ENCODE assay signal across 17 cellular contexts in the genomic region with DNA sequence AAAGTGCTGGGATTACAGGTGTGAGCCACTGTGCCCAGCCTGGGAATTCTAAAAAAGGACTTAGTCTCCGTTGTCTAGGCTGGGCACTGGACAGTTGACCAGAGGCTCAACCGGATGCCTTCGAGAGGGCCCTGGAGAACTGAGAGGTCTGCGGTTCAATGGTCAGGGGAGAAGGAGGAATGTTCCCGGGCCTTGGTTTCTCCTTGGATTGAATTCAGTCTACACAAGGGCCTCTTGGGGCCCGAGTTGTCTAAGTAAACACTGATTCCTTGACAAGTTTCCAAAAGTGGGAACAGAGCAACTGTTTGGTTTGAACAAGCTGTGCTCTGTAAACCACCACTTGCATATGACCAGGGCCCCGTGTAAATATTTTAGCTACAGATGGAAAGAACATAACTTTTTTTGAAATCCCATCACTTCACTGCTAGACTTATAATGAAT. TPM values are rescaled to one million over a fixed set of nuclear protein-coding genes. Genes with fewer than 3 reads are reported as not detected.
DNase-seq lines count a peak whose midpoint lies in the region; ATAC-seq and TF ChIP-seq lines count a peak whose summit lies in the region.
"Had no signal": no experiment of that assay in that cellular context is flagged by ENCODE, and none has a peak within 500 bp of the region (broad histone marks: within the 10 kb centered on the region; RNA-seq: fewer than 3 reads in every experiment).

No MANE protein-coding gene starts in this region.

- in situ Hi-C loops in mammary epithelial cell (cut with MboI; ENCODE audit: low sequenced_read_pairs in 2 of 2): no loop called here

- peak; percentile 71 for DNase-seq in LNCaP clone FGC (ENCODE audit: low read depth)
- DNase-seq in esophagus squamous epithelium (lab: John Stamatoyannopoulos, UW): no peak
- DNase-seq in lower lobe of right lung: no peak
- DNase-seq in stromal cell of bone marrow (ENCODE audit: low read depth): peak; percentile 69
- DNase-seq in mammary epithelial cell: no peak
- DNase-seq in NCI-H1417 (lab: John Stamatoyannopoulos, UW): no peak
- DNase-seq: activated CD4-positive, alpha-beta T cell treated with anti-CD3 and anti-CD28 coated beads, Interleukin-2, amount 50 U/mL, for 48 hours; DMS53; foreskin melanocyte; H9; naive B cell; NCI-H1436; NCI-H446 treated with DMSO at 0.1 percent for 48 hours; SK-N-SH; stimulated activated CD4-positive, alpha-beta T cell treated with anti-CD3 and anti-CD28 coated beads, Interleukin-4, amount 100 ng/mL, for 4 hours had no signal

- no peak for TF ChIP-seq POLR2A in esophagus squamous epithelium (IDR thresholded peaks at IDR 0.05)

- WGBS in esophagus squamous epithelium, 2 donors: 48 to 60% methylated on average over 4 of the region's 7 CpGs
- WGBS in mammary epithelial cell (ENCODE audit: low coverage, missing lambda C conversion rate): 81% methylated on average over 4 of the region's 7 CpGs

- H3K27me3 ChIP-seq in esophagus squamous epithelium (no peaks in the 10 kb centered on the region), lower lobe of right lung (ENCODE audit: low read depth) (no peaks in the 10 kb centered on the region), mammary epithelial cell (ENCODE audit: insufficient read depth, low read length) (no peaks in the 10 kb centered on the region)

- no peaks in the 10 kb centered on the region for H3K79me2 ChIP-seq in mammary epithelial cell (ENCODE audit: insufficient read depth, low read length)

- peak overlapping the region; percentile 28 to 84 (median 80) for H3K27ac ChIP-seq in esophagus squamous epithelium
- H3K27ac ChIP-seq in lower lobe of right lung: peak overlapping the region; percentile 64
- H3K27ac ChIP-seq in mammary epithelial cell (ENCODE audit: insufficient read depth, low read depth, low read length): no peak overlapping the region

- H3K9me3 ChIP-seq in esophagus squamous epithelium: no peaks in the 10 kb centered on the region
- H3K9me3 ChIP-seq in lower lobe of right lung: no peaks in the 10 kb centered on the region
- H3K9me3 ChIP-seq in mammary epithelial cell (replicated peaks; ENCODE audit: insufficient read depth, low read length): no peaks in the 10 kb centered on the region
- H3K9me3 ChIP-seq: SK-N-SH had no signal

- TF ChIP-seq CTCF in LNCaP clone FGC (IDR thresholded peaks at IDR 0.05; ENCODE audit: control insufficient read depth, extremely low read depth, insufficient read depth) (no peak), esophagus squamous epithelium (IDR thresholded peaks at IDR 0.05) (no peak), lower lobe of right lung (IDR thresholded peaks at IDR 0.05) (no peak), mammary epithelial cell (conservative IDR thresholded peaks at IDR 0.05 in 1 of 2, IDR thresholded peaks at IDR 0.05 in 1 of 2; ENCODE audit: extremely low read depth in 1 of 2, insufficient read depth in 1 of 2, low read depth in 1 of 2, low read length in 2 of 2) (no peak)

- intact Hi-C loops in esophagus squamous epithelium (cut with DNase I): no loop called here
- intact Hi-C loops in lower lobe of right lung (cut with DNase I): no loop called here
- intact Hi-C loops in mammary epithelial cell (cut with micrococcal nuclease): no loop called here

- CTCF ChIA-PET in mammary epithelial cell (lab: Charles Lee; ENCODE audit: low non-redundant PET): no interaction called here

- H3K4me3 ChIP-seq in LNCaP clone FGC (ENCODE audit: low read depth, low read length): no peak overlapping the region
- no peak overlapping the region for H3K4me3 ChIP-seq in esophagus squamous epithelium
- H3K4me3 ChIP-seq in lower lobe of right lung: no peak overlapping the region
- H3K4me3 ChIP-seq in mammary epithelial cell (replicated peaks in 1 of 3; ENCODE audit: insufficient read depth in 1 of 3, low read depth in 2 of 3, low read length in 3 of 3): no peak overlapping the region

- H3K36me3 ChIP-seq in esophagus squamous epithelium (no peaks in the 10 kb centered on the region), lower lobe of right lung (no peaks in the 10 kb centered on the region), mammary epithelial cell (ENCODE audit: insufficient read depth, low read length) (no peaks in the 10 kb centered on the region)

- no peak overlapping the region for H3K9ac ChIP-seq in mammary epithelial cell (ENCODE audit: insufficient read depth, low read length)
- H3K9ac ChIP-seq: SK-N-SH had no signal

- no peaks in the 10 kb centered on the region for H4K20me1 ChIP-seq in mammary epithelial cell (ENCODE audit: insufficient read depth, low read length)

- H2AFZ ChIP-seq in mammary epithelial cell (ENCODE audit: low read depth, low read length): no peak overlapping the region

- peak; percentile 58 to 78 for ATAC-seq in lower lobe of right lung
- ATAC-seq in GM18519 (IDR thresholded peaks at IDR 0.05; ENCODE audit: low FRiP score, unreplicated experiment): no peak
- ATAC-seq in GM18909 (IDR thresholded peaks at IDR 0.05; ENCODE audit: poor library complexity, unreplicated experiment): no peak

- H3K4me1 ChIP-seq in esophagus squamous epithelium (peaks cover 0 to 22% (median 0%) of the 10 kb centered on the region in 3 donors), lower lobe of right lung (peaks cover 12% of the 10 kb centered on the region), mammary epithelial cell (ENCODE audit: insufficient read depth, low read length) (peaks cover under 1% of the 10 kb centered on the region)

- dilution Hi-C loops in mammary epithelial cell (cut with HindIII; ENCODE audit: low sequenced_read_pairs): no loop called here

- no TSS peak for BruUV-seq in mammary epithelial cell (replicated peaks; lab: Mats Ljungman, UMichigan)

- H3K4me2 ChIP-seq in mammary epithelial cell (ENCODE audit: insufficient read depth, low read depth, low read length): no peak overlapping the region
- H3K4me2 ChIP-seq: SK-N-SH had no signal

RNA-seq across cellular contexts. Expression of gene CAPZB, which starts 29.1 kb away (rescaled TPM):
- total RNA-seq in esophagus squamous epithelium (100 to 1,000 TPM in 3 of 4 donors, 10 to 100 TPM in 1; 89.4 to 146 (median 126) TPM), lower lobe of right lung (236 TPM), mammary epithelial cell (100 to 1,000 TPM; 134 to 309 TPM)
- polyA plus RNA-seq in mammary epithelial cell: 337 TPM
- 222 TPM for polyA minus RNA-seq in mammary epithelial cell

Comparison
In these comparisons a context has a peak if more than half of its experiments do, and no peak if none do; other contexts are left out.
1. DNase-seq: peak in LNCaP clone FGC (single experiment) and stromal cell of bone marrow (single experiment); none in esophagus squamous epithelium (single experiment), lower lobe of right lung (single experiment), mammary epithelial cell (single experiment) and NCI-H1417 (0 of 3).
2. ATAC-seq: peak in lower lobe of right lung (2 of 2); none in GM18519 (single experiment) and GM18909 (single experiment).